12 cellular contexts compared by ENCODE assay signal in the genomic region with DNA sequence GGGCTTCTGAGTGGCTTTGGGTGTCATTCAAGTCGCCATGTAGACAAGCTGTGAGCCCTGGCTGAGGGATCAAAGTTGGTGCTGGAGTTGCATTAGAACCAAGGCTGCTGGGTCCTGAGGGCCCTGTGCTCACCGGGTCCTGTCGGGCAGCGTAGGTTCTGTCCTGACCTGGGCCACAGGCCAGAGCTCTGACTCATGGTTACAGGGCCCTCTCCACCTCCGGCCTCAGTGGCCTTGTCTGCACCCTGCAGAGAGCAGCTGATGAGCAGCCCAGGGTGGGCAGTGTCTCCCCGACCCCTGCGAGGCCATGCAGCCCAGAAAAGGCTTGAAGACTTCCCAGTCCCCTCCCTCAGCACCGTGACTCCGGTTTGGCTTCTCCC. TPM values are rescaled to one million over a fixed set of nuclear protein-coding genes. Genes with fewer than 3 reads are reported as not detected.
"Had no signal": no experiment of that assay in that cellular context is flagged by ENCODE, and none has a peak within 500 bp of the region (broad histone marks: within the 10 kb centered on the region; RNA-seq: fewer than 3 reads in every experiment).

No MANE protein-coding gene starts in this region.

- H3K27ac ChIP-seq: PC-9, RWPE1, SJSA1 had no signal

- H2AFZ ChIP-seq: PC-9 had no signal

- H3K4me3 ChIP-seq: PC-9, SJSA1 had no signal

- H3K36me3 ChIP-seq: SJSA1 had no signal

- H3K27me3 ChIP-seq: SJSA1 had no signal

- H3K4me1 ChIP-seq: SJSA1 had no signal

- H3K9me3 ChIP-seq: SJSA1 had no signal

- DNase-seq: amniotic stem cell, cortex of kidney, NCI-H1105, NCI-H1694 treated with DMSO at 0.1 percent for 48 hours, NCI-H2029 treated with DMSO at 0.1 percent for 48 hours, NCI-H526 treated with DMSO at 0.1 percent for 48 hours had no signal

- H3K4me2 ChIP-seq: PC-9 had no signal

RNA-seq across cellular contexts. Expression of gene ATP2B3, which starts 22.5 kb away (rescaled TPM):
- total RNA-seq: activated CD8-positive, alpha-beta T cell treated with anti-CD3 and anti-CD28 coated beads, Interleukin-2, amount 10 ng/mL, durations not matched to agents 7 days and 5 days; PC-9; SJSA1 had no signal

RNA-seq across cellular contexts. Expression of gene BGN, which starts 45.2 kb away (rescaled TPM):
- total RNA-seq: activated CD8-positive, alpha-beta T cell treated with anti-CD3 and anti-CD28 coated beads, Interleukin-2, amount 10 ng/mL, durations not matched to agents 7 days and 5 days; activated T-helper 1 cell treated with anti-CD3 and anti-CD28 coated beads, Interleukin-12 subunit alpha, Interleukin-12 subunit beta, Interleukin-2, Interleukin-4 antibody, amounts not matched to agents 30 ng/mL and 10 ng/mL and 1 ng/mL, durations not matched to agents 14 hours and 24 hours and 36 hours; T-helper 1 cell treated with Interleukin-12 subunit alpha and Interleukin-12 subunit beta and Interleukin-4 antibody, amounts not matched to agents 30 ng/mL and 1 ng/mL, for 36 hours had no signal
